Comparison of ENCODE assay signal across 19 cellular contexts in genomic region chrX:71547339-71547738, GRCh38.
"Had no signal": no experiment of that assay in that cellular context is flagged by ENCODE, and none has a peak within 500 bp of the region (broad histone marks: within the 10 kb centered on the region; RNA-seq: fewer than 3 reads in every experiment).

No MANE protein-coding gene starts in this region.

- FAIRE-seq: frontal cortex, pancreas, TTC549 had no signal

- H3K9me3 Mint-ChIP-seq: activated CD4-positive, alpha-beta T cell treated with anti-CD3 and anti-CD28 coated beads, Interleukin-2, amount 10 ng/mL, durations not matched to agents 24 days and 14 days; activated naive CD4-positive, alpha-beta T cell treated with anti-CD3 and anti-CD28 coated beads for 36 hours; effector memory CD8-positive, alpha-beta T cell; naive B cell; stimulated activated naive B cell treated with anti-CD40 and anti-IgM and Interleukin-4, amounts not matched to agents 10 μg/mL and 1 μg/mL and 100 μg/mL, for 72 hours; type B pancreatic cell had no signal

- H3K4me3 Mint-ChIP-seq: activated CD4-positive, alpha-beta T cell treated with anti-CD3 and anti-CD28 coated beads, Interleukin-2, amount 10 ng/mL, durations not matched to agents 24 days and 14 days; activated CD8-positive, alpha-beta T cell treated with anti-CD3 and anti-CD28 coated beads, Interleukin-2, amount 10 ng/mL, durations not matched to agents 7 days and 5 days; activated naive CD4-positive, alpha-beta T cell treated with anti-CD3 and anti-CD28 coated beads for 36 hours; effector memory CD8-positive, alpha-beta T cell; naive B cell; stimulated activated naive B cell treated with anti-CD40 and anti-IgM and Interleukin-4, amounts not matched to agents 10 μg/mL and 1 μg/mL and 100 μg/mL, for 72 hours; type B pancreatic cell had no signal

- ATAC-seq: activated CD8-positive, alpha-beta T cell treated with anti-CD3 and anti-CD28 coated beads, Interleukin-2, amount 10 ng/mL, durations not matched to agents 7 days and 5 days; effector memory CD8-positive, alpha-beta T cell; heart right ventricle; pancreas; stimulated activated naive B cell treated with anti-CD40 and anti-IgM and Interleukin-4, amounts not matched to agents 10 μg/mL and 1 μg/mL and 100 μg/mL, for 72 hours had no signal

- H3K36me3 Mint-ChIP-seq: naive B cell had no signal

- H3K4me3 ChIP-seq: adrenal gland, heart right ventricle, pancreas had no signal

- H3K27me3 ChIP-seq: adrenal gland had no signal

- DNase-seq: activated CD4-positive, alpha-beta T cell treated with anti-CD3 and anti-CD28 coated beads, Interleukin-2, amount 10 ng/mL, durations not matched to agents 24 days and 14 days; activated CD4-positive, CD25-positive, alpha-beta regulatory T cell; activated CD8-positive, alpha-beta memory T cell treated with anti-CD3 and anti-CD28 coated beads, Interleukin-2, amount 50 U/mL, for 4 hours; activated CD8-positive, alpha-beta T cell treated with anti-CD3 and anti-CD28 coated beads, Interleukin-2, amount 10 ng/mL, durations not matched to agents 7 days and 5 days; activated naive CD4-positive, alpha-beta T cell treated with anti-CD3 and anti-CD28 coated beads for 36 hours; adrenal gland; dermis blood vessel endothelial cell; effector memory CD8-positive, alpha-beta T cell; heart right ventricle; islet precursor cell; naive B cell; pancreas; retina; stimulated activated CD4-positive, alpha-beta T cell treated with anti-CD3 and anti-CD28 coated beads, Interleukin-4, amount 100 ng/mL, for 1 hour; stimulated activated naive B cell treated with anti-CD40 and anti-IgM and Interleukin-4, amounts not matched to agents 10 μg/mL and 1 μg/mL and 100 μg/mL, for 72 hours; T-helper 2 cell had no signal

- H3K27me3 Mint-ChIP-seq: activated CD4-positive, alpha-beta T cell treated with anti-CD3 and anti-CD28 coated beads, Interleukin-2, amount 10 ng/mL, durations not matched to agents 24 days and 14 days; effector memory CD8-positive, alpha-beta T cell; naive B cell; stimulated activated naive B cell treated with anti-CD40 and anti-IgM and Interleukin-4, amounts not matched to agents 10 μg/mL and 1 μg/mL and 100 μg/mL, for 72 hours; type B pancreatic cell had no signal

- H3K9me3 ChIP-seq: adrenal gland, heart right ventricle, pancreas had no signal

- H3K27ac Mint-ChIP-seq: activated CD4-positive, alpha-beta T cell treated with anti-CD3 and anti-CD28 coated beads, Interleukin-2, amount 10 ng/mL, durations not matched to agents 24 days and 14 days; activated CD8-positive, alpha-beta T cell treated with anti-CD3 and anti-CD28 coated beads, Interleukin-2, amount 10 ng/mL, durations not matched to agents 7 days and 5 days; naive B cell; stimulated activated naive B cell treated with anti-CD40 and anti-IgM and Interleukin-4, amounts not matched to agents 10 μg/mL and 1 μg/mL and 100 μg/mL, for 72 hours; type B pancreatic cell had no signal

- H3K27ac ChIP-seq: adrenal gland, heart right ventricle, pancreas had no signal
